ENCODE assay signal across 18 cellular contexts in the genomic region with DNA sequence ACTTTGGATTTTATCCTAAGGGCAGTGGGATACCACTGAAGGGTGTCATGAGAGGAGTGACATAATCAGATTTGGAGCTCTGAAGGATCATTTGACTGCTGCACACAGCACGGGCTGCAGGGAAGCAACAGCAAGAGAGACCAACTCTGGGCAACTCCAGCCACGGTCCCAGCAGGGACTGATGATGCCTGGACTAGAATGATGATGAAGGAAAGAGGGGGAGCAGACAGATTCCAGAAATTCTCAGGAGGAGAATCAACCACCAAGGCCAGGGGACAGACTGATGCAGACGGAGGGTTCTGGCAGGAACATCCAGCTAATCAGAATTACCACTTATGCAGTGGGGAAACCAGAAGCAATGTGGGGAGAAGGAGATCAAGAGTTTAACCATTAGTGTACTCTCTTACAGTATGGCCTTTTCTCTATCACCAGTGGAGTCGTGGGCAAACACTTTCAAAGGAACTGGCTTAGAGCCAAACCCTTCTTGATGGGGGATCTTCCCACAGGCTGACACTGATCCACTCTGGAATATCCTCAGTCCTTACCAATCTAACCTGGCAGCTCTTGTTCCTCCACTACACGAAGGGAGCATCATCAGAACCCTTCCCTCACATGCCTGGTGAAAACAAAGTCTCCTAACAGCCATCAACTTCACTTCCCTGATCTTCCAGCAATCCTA. TPM values are rescaled to one million over a fixed set of nuclear protein-coding genes. Genes with fewer than 3 reads are reported as not detected.
DNase-seq lines count a peak whose midpoint lies in the region; ATAC-seq, FAIRE-seq and TF ChIP-seq lines count a peak whose summit lies in the region.
"Had no signal": no experiment of that assay in that cellular context is flagged by ENCODE, and none has a peak within 500 bp of the region (broad histone marks: within the 10 kb centered on the region; RNA-seq: fewer than 3 reads in every experiment).

No MANE protein-coding gene starts in this region.

- H3K56ac ChIP-seq in H9 (ENCODE audit: insufficient read length, low read depth, low read length): no peak overlapping the region

- peaks cover 56% of the 10 kb centered on the region for H3K79me2 ChIP-seq in HepG2 (ENCODE audit: insufficient read depth, low read length)
- H3K79me2 ChIP-seq in hepatocyte: peaks cover 55% of the 10 kb centered on the region
- peaks cover 47% of the 10 kb centered on the region for H3K79me2 ChIP-seq in H9 (ENCODE audit: insufficient read depth, low read length)

- no peak for TF ChIP-seq CTCF in HepG2 (CRISPR knock-in tag; IDR thresholded peaks at IDR 0.05)
- no peak for TF ChIP-seq CTCF in right lobe of liver (IDR thresholded peaks at IDR 0.05)
- TF ChIP-seq CTCF in activated CD8-positive, alpha-beta T cell treated with anti-CD3 and anti-CD28 coated beads for 36 hours (IDR thresholded peaks at IDR 0.05): no peak
- no peak for TF ChIP-seq CTCF in hepatocyte (IDR thresholded peaks at IDR 0.05; ENCODE audit: poor library complexity)
- TF ChIP-seq CTCF in H9 (conservative IDR thresholded peaks at IDR 0.05): no peak

- H3K14ac ChIP-seq in H9 (ENCODE audit: insufficient read depth, low read length): no peak overlapping the region
- H3K14ac ChIP-seq in neuronal stem cell (ENCODE audit: low read length): no peak overlapping the region

- H2BK5ac ChIP-seq in H9 (ENCODE audit: insufficient read length, low read length) (no peak overlapping the region), neuronal stem cell (ENCODE audit: low read length) (no peak overlapping the region)

- H3K4me2 ChIP-seq in HepG2 (ENCODE audit: low read depth, low read length): peak overlapping the region; percentile 18
- no peak overlapping the region for H3K4me2 ChIP-seq in hepatocyte
- H3K4me2 ChIP-seq in H9 (ENCODE audit: insufficient read depth, insufficient read length, low read length): no peak overlapping the region
- H3K4me2 ChIP-seq in neuronal stem cell (ENCODE audit: insufficient read depth, low read length, poor library complexity, severe bottlenecking): no peak overlapping the region
- H3K4me2 ChIP-seq: BLaER1 had no signal

- in situ Hi-C loops in HepG2 (cut with HindIII; ENCODE audit: extremely low pct_ligation_motif_present, low pct_unique_long_range_greater_than_20kb): no loop called here

- 92% methylated on average over 4 of the region's 5 CpGs for WGBS in HepG2 (ENCODE audit: low lambda C conversion rate)
- WGBS in right lobe of liver (ENCODE audit: insufficient coverage, low coverage, low lambda C conversion rate, missing lambda C conversion rate): 81% methylated on average over 3 of the region's 5 CpGs
- 84% methylated on average over 5 of the region's 5 CpGs for WGBS in hepatocyte (ENCODE audit: low lambda C conversion rate, missing lambda C conversion rate)
- WGBS in H9 (ENCODE audit: extremely low coverage, insufficient read length, low lambda C conversion rate): no CpG with 5 or more reads among the region's 5 CpGs
- no CpG with 5 or more reads among the region's 5 CpGs for WGBS in neuronal stem cell (ENCODE audit: extremely low coverage in 2 of 2, insufficient read length in 2 of 2, insufficient replicate concordance in 1 of 2), 2 donors

- H3K79me1 ChIP-seq in H9 (ENCODE audit: insufficient read depth, low read depth, low read length, poor library complexity, severe bottlenecking) (peaks cover 8% of the 10 kb centered on the region), neuronal stem cell (ENCODE audit: low read depth, low read length) (peaks cover 5% of the 10 kb centered on the region)

- H3K4ac ChIP-seq in H9 (ENCODE audit: low read depth, low read length) (no peak overlapping the region), neuronal stem cell (ENCODE audit: low read length) (no peak overlapping the region)

- peak overlapping the region; percentile 52 for H3K27ac Mint-ChIP-seq in activated CD8-positive, alpha-beta T cell treated with anti-CD3 and anti-CD28 coated beads for 36 hours
- H3K27ac Mint-ChIP-seq in H9: no peak overlapping the region; a peak in 1 of 7 replicates
- H3K27ac Mint-ChIP-seq: activated CD4-positive, alpha-beta memory T cell treated with anti-CD3 and anti-CD28 coated beads, Interleukin-2, amount 10 ng/mL, durations not matched to agents 7 days and 5 days had no signal

- H2BK20ac ChIP-seq in H9 (ENCODE audit: low read depth, low read length, poor library complexity, severe bottlenecking): no peak overlapping the region

- H3K23me2 ChIP-seq in H9 (ENCODE audit: insufficient read length, low read depth, low read length, poor library complexity, severe bottlenecking): peaks cover 9% of the 10 kb centered on the region

- H3T11ph ChIP-seq in H9 (ENCODE audit: low read length): no peak overlapping the region

- H3K4me3 Mint-ChIP-seq in activated CD8-positive, alpha-beta T cell treated with anti-CD3 and anti-CD28 coated beads for 36 hours: no peak overlapping the region
- H3K4me3 Mint-ChIP-seq in H9: peak overlapping the region in 1 of 2 experiments; percentile 12; a peak in 1 of 5 replicates
- H3K4me3 Mint-ChIP-seq: activated CD4-positive, alpha-beta memory T cell treated with anti-CD3 and anti-CD28 coated beads, Interleukin-2, amount 10 ng/mL, durations not matched to agents 7 days and 5 days had no signal

- no peak for DNase-seq in HepG2 (ENCODE audit: low spot score)
- DNase-seq in right lobe of liver: no peak
- no peak for DNase-seq in activated CD8-positive, alpha-beta T cell treated with anti-CD3 and anti-CD28 coated beads for 36 hours
- peak; percentile 50 for DNase-seq in fibroblast of gingiva (ENCODE audit: low read depth)
- DNase-seq in stromal cell of bone marrow (ENCODE audit: low read depth): peak; percentile 60
- DNase-seq in hepatocyte (ENCODE audit: low spot score): no peak
- no peak for DNase-seq in H9
- DNase-seq in neuronal stem cell (ENCODE audit: low spot score): no peak
- DNase-seq: activated CD4-positive, alpha-beta memory T cell treated with anti-CD3 and anti-CD28 coated beads, Interleukin-2, amount 10 ng/mL, durations not matched to agents 7 days and 5 days; DMS53; mucosa of descending colon; NCI-H1436 treated with DMSO at 0.1 percent for 48 hours; NCI-H69; stimulated activated CD4-positive, alpha-beta T cell treated with anti-CD3 and anti-CD28 coated beads, Interleukin-4, amount 100 ng/mL, for 1 hour; T-helper 9 cell had no signal

- H4K20me1 ChIP-seq in HepG2 (ENCODE audit: insufficient read depth, low read length) (peaks cover 7% of the 10 kb centered on the region; the same call in 1 of the 2 replicates), hepatocyte (ENCODE audit: insufficient read depth, poor library complexity, severe bottlenecking) (peaks cover 6% of the 10 kb centered on the region), H9 (ENCODE audit: control insufficient read depth, insufficient read depth, insufficient read length) (no peaks in the 10 kb centered on the region)

- CTCF ChIA-PET in HepG2 (lab: Yijun Ruan, JAX; ENCODE audit: low intra/inter-chr PET ratio, low total read pairs): no interaction called here
- CTCF ChIA-PET in activated CD8-positive, alpha-beta T cell treated with anti-CD3 and anti-CD28 coated beads for 36 hours (lab: Charles Lee): interaction anchor here (1.8 kb wide), 1 partner anchor 211 kb away, joined by 5 read pairs; no protein-coding TSS in a partner anchor

- no peak for ATAC-seq in HepG2
- ATAC-seq in right lobe of liver: no peak
- no peak for ATAC-seq in activated CD8-positive, alpha-beta T cell treated with anti-CD3 and anti-CD28 coated beads for 36 hours
- ATAC-seq: mucosa of descending colon, Right ventricle myocardium inferior had no signal

- H2BK12ac ChIP-seq in H9 (ENCODE audit: insufficient read length, low read depth, low read length) (no peak overlapping the region), neuronal stem cell (ENCODE audit: low read length) (no peak overlapping the region)

- no peak for TF ChIP-seq EP300 in HepG2 (IDR thresholded peaks at IDR 0.05; ENCODE audit: low read depth in 2 of 2, low read length in 2 of 2)
- TF ChIP-seq EP300 in HepG2 (CRISPR knock-in tag; IDR thresholded peaks at IDR 0.05; ENCODE audit: borderline replicate concordance): no peak

- H3K4me1 Mint-ChIP-seq in activated CD8-positive, alpha-beta T cell treated with anti-CD3 and anti-CD28 coated beads for 36 hours (ENCODE audit: low read depth): peaks cover 68% of the 10 kb centered on the region
- peaks cover 21 to 34% of the 10 kb centered on the region in 2 experiments for H3K4me1 Mint-ChIP-seq in H9

- H3K9me2 ChIP-seq in hepatocyte (replicated peaks; ENCODE audit: insufficient read depth): no peaks in the 10 kb centered on the region

- H3K23ac ChIP-seq in H9 (ENCODE audit: insufficient read length, low read depth, low read length) (no peak overlapping the region), neuronal stem cell (ENCODE audit: low read depth, low read length, poor library complexity) (no peak overlapping the region)

- no peak overlapping the region for H4K91ac ChIP-seq in H9 (ENCODE audit: insufficient read length, low read depth, low read length)
- no peak overlapping the region for H4K91ac ChIP-seq in neuronal stem cell (ENCODE audit: low read depth, low read length, poor library complexity)

- H3K9me3 ChIP-seq in HepG2 (ENCODE audit: low read length) (no peaks in the 10 kb centered on the region), right lobe of liver (no peaks in the 10 kb centered on the region), hepatocyte (ENCODE audit: low read depth) (peaks cover 4% of the 10 kb centered on the region), H9 (ENCODE audit: control insufficient read depth, low read depth, low read length) (no peaks in the 10 kb centered on the region), neuronal stem cell (replicated peaks in 1 of 2; ENCODE audit: control insufficient read depth in 2 of 2, insufficient read depth in 1 of 2, low read depth in 1 of 2, low read length in 2 of 2) (peaks cover 7 to 13% of the 10 kb centered on the region in 2 donors)
- H3K9me3 ChIP-seq: BLaER1, mucosa of descending colon, vagina had no signal

- peaks cover 37% of the 10 kb centered on the region for H3K36me3 Mint-ChIP-seq in activated CD8-positive, alpha-beta T cell treated with anti-CD3 and anti-CD28 coated beads for 36 hours (ENCODE audit: low read depth)
- H3K36me3 Mint-ChIP-seq in H9 (ENCODE audit: insufficient read depth in 1 of 3, low read depth in 3 of 3): peaks cover 18 to 32% (median 31%) of the 10 kb centered on the region in 3 experiments

- TF ChIP-seq RAD21 in HepG2 (CRISPR knock-in tag; IDR thresholded peaks at IDR 0.05): no peak

- no peak overlapping the region for H3K9ac ChIP-seq in HepG2 (ENCODE audit: insufficient read depth, low read depth, low read length)
- no peak overlapping the region for H3K9ac ChIP-seq in H9 (ENCODE audit: extremely low read depth, insufficient read length, low read length)
- H3K9ac ChIP-seq in neuronal stem cell (ENCODE audit: low read depth, low read length, poor library complexity): no peak overlapping the region
- H3K9ac ChIP-seq: BLaER1 had no signal

- H3K18ac ChIP-seq in H9 (ENCODE audit: insufficient read length, low read depth, low read length): no peak overlapping the region
- H3K18ac ChIP-seq in neuronal stem cell (ENCODE audit: low read length): no peak overlapping the region

- no peaks in the 10 kb centered on the region for H3K27me3 ChIP-seq in HepG2 (ENCODE audit: control insufficient read depth in 1 of 2, insufficient read depth in 2 of 2, low read length in 2 of 2)
- H3K27me3 ChIP-seq in right lobe of liver: no peaks in the 10 kb centered on the region
- H3K27me3 ChIP-seq in hepatocyte: no peaks in the 10 kb centered on the region
- no peaks in the 10 kb centered on the region for H3K27me3 ChIP-seq in H9 (ENCODE audit: insufficient read depth, low read length)
- H3K27me3 ChIP-seq in neuronal stem cell (ENCODE audit: control insufficient read depth in 3 of 3, insufficient read depth in 3 of 3, low read depth in 1 of 3, low read length in 3 of 3): no peaks in the 10 kb centered on the region
- H3K27me3 ChIP-seq: BLaER1, vagina had no signal

- peaks cover 10 to 31% of the 10 kb centered on the region in 2 experiments; a peak in 4 of 5 replicates for H3K36me3 ChIP-seq in HepG2 (replicated peaks in 1 of 2; ENCODE audit: control insufficient read depth in 1 of 2, insufficient read depth in 2 of 2, low read length in 2 of 2)
- no peaks in the 10 kb centered on the region for H3K36me3 ChIP-seq in right lobe of liver
- no peaks in the 10 kb centered on the region for H3K36me3 ChIP-seq in hepatocyte (replicated peaks; ENCODE audit: insufficient read depth, low read depth)
- peaks cover under 1 to 23% of the 10 kb centered on the region in 2 donors for H3K36me3 ChIP-seq in neuronal stem cell (replicated peaks in 1 of 2; ENCODE audit: control insufficient read depth in 2 of 2, insufficient read depth in 2 of 2, low read length in 2 of 2)

- no peak overlapping the region for H4K5ac ChIP-seq in H9 (ENCODE audit: insufficient read length, low read depth, low read length)

- no peak overlapping the region for H2BK120ac ChIP-seq in H9 (ENCODE audit: low read depth, low read length, poor library complexity, severe bottlenecking)
- H2BK120ac ChIP-seq in neuronal stem cell (ENCODE audit: low read depth, low read length): no peak overlapping the region

- H3K4me3 ChIP-seq in HepG2 (replicated peaks in 1 of 3; ENCODE audit: insufficient read depth in 1 of 3, low read depth in 2 of 3, low read length in 3 of 3) (no peak overlapping the region), right lobe of liver (no peak overlapping the region), hepatocyte (no peak overlapping the region), neuronal stem cell (ENCODE audit: low read length in 2 of 2) (no peak overlapping the region)
- H3K4me3 ChIP-seq: BLaER1, mucosa of descending colon, vagina had no signal

- no peaks in the 10 kb centered on the region for H3K27me3 Mint-ChIP-seq in activated CD8-positive, alpha-beta T cell treated with anti-CD3 and anti-CD28 coated beads for 36 hours
- peaks cover 17% of the 10 kb centered on the region for H3K27me3 Mint-ChIP-seq in H9 (ENCODE audit: low read depth)
- H3K27me3 Mint-ChIP-seq: activated CD4-positive, alpha-beta memory T cell treated with anti-CD3 and anti-CD28 coated beads, Interleukin-2, amount 10 ng/mL, durations not matched to agents 7 days and 5 days had no signal

- BruUV-seq in HepG2 (replicated peaks; lab: Mats Ljungman, UMichigan): no TSS peak

- TF ChIP-seq POLR2A in HepG2 (IDR thresholded peaks at IDR 0.05; ENCODE audit: insufficient read depth in 1 of 2, low read depth in 2 of 2, low read length in 2 of 2): no peak
- no peak for TF ChIP-seq POLR2A in right lobe of liver (IDR thresholded peaks at IDR 0.05)

- POLR2A ChIA-PET in HepG2 (lab: Yijun Ruan, JAX): no interaction called here
- POLR2A ChIA-PET in activated CD8-positive, alpha-beta T cell treated with anti-CD3 and anti-CD28 coated beads for 36 hours (lab: Charles Lee): no interaction called here

- H2AFZ ChIP-seq in HepG2 (ENCODE audit: low read length) (no peak overlapping the region), hepatocyte (no peak overlapping the region), H9 (ENCODE audit: low read length) (no peak overlapping the region), neuronal stem cell (ENCODE audit: low read length) (no peak overlapping the region)

- H2AK5ac ChIP-seq in H9 (ENCODE audit: insufficient read length, low read length) (no peak overlapping the region), neuronal stem cell (ENCODE audit: low read depth, low read length) (no peak overlapping the region)

- H3K9me3 Mint-ChIP-seq in activated CD8-positive, alpha-beta T cell treated with anti-CD3 and anti-CD28 coated beads for 36 hours: no peaks in the 10 kb centered on the region
- peaks cover 10 to 14% of the 10 kb centered on the region in 2 experiments; a peak in 4 of 5 replicates for H3K9me3 Mint-ChIP-seq in H9

- FAIRE-seq in HepG2 (lab: Jason Lieb, UNC): no peak

- intact Hi-C loops in HepG2 (cut with micrococcal nuclease; ENCODE audit: unreplicated experiment): no loop called here
- intact Hi-C loops in right lobe of liver (cut with DNase I): no loop called here
- intact Hi-C loops in activated CD8-positive, alpha-beta T cell treated with anti-CD3 and anti-CD28 coated beads for 36 hours (cut with micrococcal nuclease): no loop called here

- no peak overlapping the region for H4K8ac ChIP-seq in H9 (replicated peaks; ENCODE audit: insufficient read length, low read depth, low read length)
- H4K8ac ChIP-seq in neuronal stem cell (ENCODE audit: low read depth, low read length): no peak overlapping the region

- no peak overlapping the region for H3K27ac ChIP-seq in HepG2 (ENCODE audit: extremely low read length, insufficient read depth, low read length)
- no peak overlapping the region for H3K27ac ChIP-seq in right lobe of liver
- no peak overlapping the region for H3K27ac ChIP-seq in hepatocyte
- no peak overlapping the region for H3K27ac ChIP-seq in H9 (ENCODE audit: insufficient read length, low read depth, low read length)
- H3K27ac ChIP-seq in neuronal stem cell (replicated peaks; ENCODE audit: low read length): no peak overlapping the region
- H3K27ac ChIP-seq: BLaER1, vagina had no signal

- no peak overlapping the region for H2BK15ac ChIP-seq in H9 (ENCODE audit: low read depth, low read length)
- H2BK15ac ChIP-seq in neuronal stem cell (ENCODE audit: low read length): no peak overlapping the region

- H3K4me1 ChIP-seq in HepG2 (ENCODE audit: insufficient read depth, low read length) (peaks cover 62% of the 10 kb centered on the region), right lobe of liver (peaks cover 0 to 21% (median 5%) of the 10 kb centered on the region in 4 donors), hepatocyte (ENCODE audit: insufficient read depth) (peaks cover 7% of the 10 kb centered on the region), H9 (ENCODE audit: insufficient read depth, low read length) (no peaks in the 10 kb centered on the region; the same call in 1 of the 2 replicates), neuronal stem cell (ENCODE audit: control insufficient read depth in 2 of 2, insufficient read depth in 1 of 2, low read depth in 1 of 2, low read length in 2 of 2) (peaks cover 2 to 4% of the 10 kb centered on the region in 2 donors)

RNA-seq across cellular contexts. Expression of a gene that starts 3.3 kb away (rescaled TPM):
- total RNA-seq in HepG2 (2016; rRNA removed; fragmentation: Illumina TruSeq; extraction: Trizol) (13.5 and 16.7 TPM in 2 replicates), right lobe of liver (10 to 100 TPM in 3 of 6 experiments, 1 to 10 TPM in 3; 6.3 to 13.6 (median 9.8) TPM), hepatocyte (10.1 and 13.6 TPM in 2 replicates), H9 (2021) (20.4 and 23.5 TPM in 2 replicates)
- total RNA-seq in HepG2 (2016; cell fraction: cytosol; rRNA removed; fragmentation: Illumina TruSeq; extraction: Trizol; ENCODE audit: low read depth): 2.1 TPM in 2 replicates
- 13.4 and 17.6 TPM in 2 replicates for total RNA-seq in HepG2 (2016; cell fraction: insoluble cytoplasmic fraction; rRNA removed; fragmentation: Illumina TruSeq; extraction: Trizol)
- total RNA-seq in HepG2 (2016; cell fraction: membrane; rRNA removed; fragmentation: Illumina TruSeq; extraction: Trizol): 3.8 and 5.4 TPM in 2 replicates
- 31.3 and 34.7 TPM in 2 replicates for total RNA-seq in HepG2 (2016; cell fraction: nucleus; rRNA removed; fragmentation: Illumina TruSeq; extraction: Trizol)
- polyA plus RNA-seq in HepG2 (2011; rRNA removed) (4.5 and 5.8 TPM in 2 replicates), hepatocyte (2.9 and 3.4 TPM in 2 replicates)
- polyA plus RNA-seq in HepG2 (2011; cell fraction: cytosol; rRNA removed): 2.6 and 2.7 TPM in 2 replicates
- polyA plus RNA-seq in HepG2 (2011; cell fraction: nucleus; rRNA removed): 12.4 and 12.6 TPM in 2 replicates
- 7.4 and 8.5 TPM in 2 replicates for polyA plus RNA-seq in HepG2 (2012)
- polyA plus RNA-seq in HepG2 (2016; cell fraction: cytosol; fragmentation: Illumina TruSeq; extraction: Trizol; ENCODE audit: low read depth): 0.38 and 0.41 TPM in 2 replicates
- polyA plus RNA-seq in HepG2 (2016; cell fraction: insoluble cytoplasmic fraction; fragmentation: Illumina TruSeq; extraction: Trizol; ENCODE audit: low read depth): 5.2 and 6.4 TPM in 2 replicates
- polyA plus RNA-seq in HepG2 (2016; cell fraction: membrane; fragmentation: Illumina TruSeq; extraction: Trizol; ENCODE audit: low read depth): 0.81 and 1.0 TPM in 2 replicates
- 18.2 and 19.9 TPM in 2 replicates for polyA plus RNA-seq in HepG2 (2016; cell fraction: nucleus; fragmentation: Illumina TruSeq; extraction: Trizol; ENCODE audit: insufficient read depth, low read depth)
- polyA minus RNA-seq in HepG2 (2011; rRNA and poly(A)+ RNA removed; ENCODE audit: low replicate concordance): 19.4 and 24.1 TPM in 2 replicates
- 7.3 and 7.6 TPM in 2 replicates for polyA minus RNA-seq in HepG2 (2011; cell fraction: cytosol; rRNA and poly(A)+ RNA removed)
- polyA minus RNA-seq in HepG2 (2011; cell fraction: nucleus; rRNA and poly(A)+ RNA removed): 29.5 and 29.8 TPM in 2 replicates
- 10 to 100 TPM; 30.9 to 31.8 TPM for total RNA-seq in activated CD8-positive, alpha-beta T cell treated with anti-CD3 and anti-CD28 coated beads for 36 hours
- 2.6 TPM for polyA plus RNA-seq in neuronal stem cell (2013, experiment 1 of 2)
- 2.8 TPM for polyA plus RNA-seq in neuronal stem cell (2013, experiment 2 of 2)

RNA-seq across cellular contexts. Expression of a gene that starts 23.0 kb away (rescaled TPM):
- total RNA-seq in HepG2 (2016; rRNA removed; fragmentation: Illumina TruSeq; extraction: Trizol): 0.29 TPM in 1 of 2 replicates, not detected in the other
- not detected in 2 replicates for total RNA-seq in HepG2 (2016; cell fraction: cytosol; rRNA removed; fragmentation: Illumina TruSeq; extraction: Trizol; ENCODE audit: low read depth)
- total RNA-seq in HepG2 (2016; cell fraction: insoluble cytoplasmic fraction; rRNA removed; fragmentation: Illumina TruSeq; extraction: Trizol): not detected in 2 replicates
- 0.14 TPM in 1 of 2 replicates, not detected in the other for total RNA-seq in HepG2 (2016; cell fraction: membrane; rRNA removed; fragmentation: Illumina TruSeq; extraction: Trizol)
- not detected in 2 replicates for total RNA-seq in HepG2 (2016; cell fraction: nucleus; rRNA removed; fragmentation: Illumina TruSeq; extraction: Trizol)
- 0.33 and 0.34 TPM in 2 replicates for polyA plus RNA-seq in HepG2 (2011; rRNA removed)
- polyA plus RNA-seq in HepG2 (2011; cell fraction: cytosol; rRNA removed): 0.40 and 0.54 TPM in 2 replicates
- 0.12 and 0.55 TPM in 2 replicates for polyA plus RNA-seq in HepG2 (2011; cell fraction: nucleus; rRNA removed)
- polyA plus RNA-seq in HepG2 (2012): 0.67 and 0.79 TPM in 2 replicates
- polyA plus RNA-seq in HepG2 (2016; cell fraction: cytosol; fragmentation: Illumina TruSeq; extraction: Trizol; ENCODE audit: low read depth): 0.09 TPM in 1 of 2 replicates, not detected in the other
- polyA plus RNA-seq in HepG2 (2016; cell fraction: insoluble cytoplasmic fraction; fragmentation: Illumina TruSeq; extraction: Trizol; ENCODE audit: low read depth): not detected in 2 replicates
- 0.22 TPM in 1 of 2 replicates, not detected in the other for polyA plus RNA-seq in HepG2 (2016; cell fraction: membrane; fragmentation: Illumina TruSeq; extraction: Trizol; ENCODE audit: low read depth)
- polyA plus RNA-seq in HepG2 (2016; cell fraction: nucleus; fragmentation: Illumina TruSeq; extraction: Trizol; ENCODE audit: insufficient read depth, low read depth): not detected in 2 replicates
- polyA minus RNA-seq in HepG2 (2011; rRNA and poly(A)+ RNA removed; ENCODE audit: low replicate concordance): 1.4 and 58.2 TPM in 2 replicates
- not detected in 2 replicates for polyA minus RNA-seq in HepG2 (2011; cell fraction: cytosol; rRNA and poly(A)+ RNA removed)
- 0.52 TPM in 1 of 2 replicates, not detected in the other for polyA minus RNA-seq in HepG2 (2011; cell fraction: nucleus; rRNA and poly(A)+ RNA removed)
- 1 to 10 TPM; 2.4 to 5.9 (median 4.2) TPM for total RNA-seq in right lobe of liver
- 10 to 100 TPM; 11.1 to 13.7 TPM for total RNA-seq in activated CD8-positive, alpha-beta T cell treated with anti-CD3 and anti-CD28 coated beads for 36 hours
- total RNA-seq in hepatocyte: 2.9 and 3.4 TPM in 2 replicates
- polyA plus RNA-seq in hepatocyte: 2.2 and 4.4 TPM in 2 replicates
- total RNA-seq in H9 (2021): 0.98 and 1.8 TPM in 2 replicates
- polyA plus RNA-seq in neuronal stem cell (2013, experiment 1 of 2): 0.17 TPM
- polyA plus RNA-seq in neuronal stem cell (2013, experiment 2 of 2): 0.33 TPM

Comparison
In these comparisons a context has a peak if more than half of its experiments do, and no peak if none do; other contexts are left out.
1. DNase-seq: peak in fibroblast of gingiva (single experiment) and stromal cell of bone marrow (single experiment); none in HepG2 (single experiment), right lobe of liver (0 of 3), activated CD8-positive, alpha-beta T cell treated with anti-CD3 and anti-CD28 coated beads for 36 hours (single experiment), hepatocyte (single experiment), H9 (single experiment) and neuronal stem cell (single experiment).